ENCODE assay signal across 35 cellular contexts in the genomic region with DNA sequence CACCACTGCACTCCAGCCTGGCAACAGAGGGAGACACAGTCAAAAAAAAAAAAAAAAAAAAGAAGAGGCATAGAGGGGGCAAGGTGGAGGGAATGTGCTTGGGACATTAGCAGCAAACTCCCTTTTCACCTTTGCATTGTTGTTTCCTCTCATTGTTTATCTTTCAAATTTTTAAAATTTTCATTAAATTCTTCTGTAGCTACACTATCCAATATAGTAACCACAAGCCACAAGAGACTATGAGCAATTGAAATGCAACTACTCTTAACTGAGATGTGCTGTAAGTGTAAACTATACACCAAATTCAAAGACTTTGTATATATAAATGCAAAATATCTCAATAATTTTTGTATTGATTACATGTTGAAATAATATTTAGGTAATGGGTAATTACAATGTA. TPM values are rescaled to one million over a fixed set of nuclear protein-coding genes. Genes with fewer than 3 reads are reported as not detected.
"Had no signal": no experiment of that assay in that cellular context is flagged by ENCODE, and none has a peak within 500 bp of the region (broad histone marks: within the 10 kb centered on the region; RNA-seq: fewer than 3 reads in every experiment).

No MANE protein-coding gene starts in this region.

- H3K79me2 ChIP-seq: hepatocyte had no signal

- H3K9me3 ChIP-seq: gastrocnemius medialis, neutrophil, pancreas, right lobe of liver, suprapubic skin, upper lobe of right lung, vagina had no signal

- H3K4me1 Mint-ChIP-seq: memory B cell, natural killer cell, neural crest cell had no signal

- H3K4me2 ChIP-seq: hepatocyte, smooth muscle cell had no signal

- H3K27ac ChIP-seq: epithelial cell of prostate, gastrocnemius medialis, heart left ventricle, hepatocyte, lower lobe of right lung, neutrophil, pancreas, right lobe of liver, suprapubic skin, transverse colon, upper lobe of right lung, vagina had no signal

- H3K4me3 Mint-ChIP-seq: endodermal cell; memory B cell; natural killer cell; neural crest cell; stimulated activated naive CD8-positive, alpha-beta T cell treated with anti-CD3 and anti-CD28 coated beads, Interleukin-15, amount 100 ng/mL, for 72 hours had no signal

- H3K36me3 ChIP-seq: gastrocnemius medialis, heart left ventricle, lower lobe of right lung, neutrophil, pancreas, right lobe of liver, suprapubic skin, transverse colon, upper lobe of right lung, vagina had no signal

- H3K27me3 ChIP-seq: gastrocnemius medialis, hepatocyte, neutrophil, pancreas, transverse colon, upper lobe of right lung, vagina had no signal

- H3K36me3 Mint-ChIP-seq: memory B cell, natural killer cell had no signal

- H3K27ac Mint-ChIP-seq: endodermal cell; memory B cell; natural killer cell; stimulated activated naive CD8-positive, alpha-beta T cell treated with anti-CD3 and anti-CD28 coated beads, Interleukin-15, amount 100 ng/mL, for 72 hours had no signal

- DNase-seq: cortex of kidney; effector CD4-positive, alpha-beta T cell; endodermal cell; foreskin fibroblast; gastrocnemius medialis; heart left ventricle; islet precursor cell; left ventricle myocardium superior; lower lobe of right lung; natural killer cell; pancreas; retina; right lobe of liver; stimulated activated CD4-positive, alpha-beta T cell treated with anti-CD3 and anti-CD28 coated beads, Interleukin-12 subunit alpha, Interleukin-12 subunit beta, amount 100 ng/mL, for 4 hours; stimulated activated CD4-positive, alpha-beta T cell treated with anti-CD3 and anti-CD28 coated beads, Interleukin-1b, Interleukin-23, amount 100 ng/mL, for 48 hours; stimulated activated CD4-positive, alpha-beta T cell treated with anti-CD3 and anti-CD28 coated beads, Interleukin-4, amount 100 ng/mL, for 1 hour; stimulated activated CD8-positive, alpha-beta memory T cell treated with anti-CD3 and anti-CD28 coated beads, Interleukin-4, amount 100 ng/mL, for 48 hours; stimulated activated naive CD4-positive, alpha-beta T cell; stimulated activated naive CD8-positive, alpha-beta T cell treated with anti-CD3 and anti-CD28 coated beads, Interleukin-15, amount 100 ng/mL, for 72 hours; transverse colon; upper lobe of right lung had no signal

- H2AFZ ChIP-seq: hepatocyte had no signal

- H3K4me3 ChIP-seq: gastrocnemius medialis, heart left ventricle, hepatocyte, lower lobe of right lung, pancreas, right lobe of liver, smooth muscle cell, suprapubic skin, transverse colon, upper lobe of right lung, vagina had no signal

- ATAC-seq: esophagus mucosa; gastrocnemius medialis; heart left ventricle; left ventricle myocardium superior; lower lobe of right lung; natural killer cell; pancreas; right lobe of liver; stimulated activated naive CD8-positive, alpha-beta T cell treated with anti-CD3 and anti-CD28 coated beads, Interleukin-15, amount 100 ng/mL, for 72 hours; upper lobe of right lung had no signal

- H3K4me1 ChIP-seq: gastrocnemius medialis, heart left ventricle, lower lobe of right lung, pancreas, right lobe of liver, suprapubic skin, transverse colon, upper lobe of right lung, vagina had no signal

RNA-seq across cellular contexts. Expression of a gene that starts 43.4 kb away (rescaled TPM):
- total RNA-seq: dermis microvascular lymphatic vessel endothelial cell, endodermal cell, esophagus mucosa, gastrocnemius medialis, heart left ventricle, hepatocyte, left ventricle myocardium superior, lower lobe of right lung, mononuclear cell, natural killer cell, neural crest cell, omental fat pad, pancreas, posterior vena cava, pulmonary artery endothelial cell, right lobe of liver, smooth muscle cell, suprapubic skin, transverse colon, upper lobe of right lung, vagina had no signal
